17 cellular contexts compared by ENCODE assay signal in genomic region chrX:8906299-8906698, GRCh38.
DNase-seq lines count a peak whose midpoint lies in the region; ATAC-seq and TF ChIP-seq lines count a peak whose summit lies in the region.
"Had no signal": no experiment of that assay in that cellular context is flagged by ENCODE, and none has a peak within 500 bp of the region (broad histone marks: within the 10 kb centered on the region; RNA-seq: fewer than 3 reads in every experiment).

No MANE protein-coding gene starts in this region.

- no peaks in the 10 kb centered on the region for H3K27me3 ChIP-seq in gastroesophageal sphincter

- POLR2A ChIA-PET in GM10248 (lab: Yijun Ruan, JAX): no interaction called here

- TF ChIP-seq POLR2A in gastroesophageal sphincter (IDR thresholded peaks at IDR 0.05): no peak

- no peaks in the 10 kb centered on the region for H3K36me3 Mint-ChIP-seq in T-helper 17 cell (ENCODE audit: low read depth)
- H3K36me3 Mint-ChIP-seq: IgD-negative memory B cell had no signal

- no peaks in the 10 kb centered on the region for H3K4me1 ChIP-seq in gastroesophageal sphincter

- H3K4me3 Mint-ChIP-seq in T-helper 17 cell: peak overlapping the region; percentile 21
- H3K4me3 Mint-ChIP-seq: CD4-positive, alpha-beta T cell; GM23338; IgD-negative memory B cell had no signal

- no peaks in the 10 kb centered on the region for H3K9me3 ChIP-seq in T-helper 17 cell (ENCODE audit: control insufficient read depth, low read length, poor library complexity, severe bottlenecking)
- H3K9me3 ChIP-seq in gastroesophageal sphincter: no peaks in the 10 kb centered on the region

- no peak overlapping the region for H3K27ac Mint-ChIP-seq in T-helper 17 cell
- H3K27ac Mint-ChIP-seq: CD4-positive, alpha-beta T cell; GM23338; IgD-negative memory B cell had no signal

- H3K27me3 Mint-ChIP-seq in T-helper 17 cell: peaks cover 12% of the 10 kb centered on the region

- CTCF ChIA-PET in GM10248 (lab: Yijun Ruan, JAX): no interaction called here

- no peak for ATAC-seq in T-helper 17 cell
- peak; percentile 48 for ATAC-seq in gastroesophageal sphincter
- ATAC-seq in GM19324 (IDR thresholded peaks at IDR 0.05; ENCODE audit: low FRiP score, unreplicated experiment): no peak
- ATAC-seq: GM23338 had no signal

- TF ChIP-seq EP300 in gastroesophageal sphincter (IDR thresholded peaks at IDR 0.05): no peak

- no peak for TF ChIP-seq CTCF in gastroesophageal sphincter (IDR thresholded peaks at IDR 0.05)
- no peak for TF ChIP-seq CTCF in GM10248 (IDR thresholded peaks at IDR 0.05; ENCODE audit: control extremely low read depth, extremely low read depth, low read depth, missing control alignments)

- DNase-seq in AG08395 (ENCODE audit: low spot score): peak; percentile 5
- DNase-seq in AG20443 (ENCODE audit: low spot score): peak; percentile 25
- no peak for DNase-seq in T-helper 17 cell
- no peak for DNase-seq in GM10248 (ENCODE audit: extremely low spot score)
- no peak for DNase-seq in ecto neural progenitor cell (ENCODE audit: low spot score)
- no peak for DNase-seq in stimulated activated CD4-positive, alpha-beta T cell treated with anti-CD3 and anti-CD28 coated beads, Interleukin-1b, Interleukin-23, amount 100 ng/mL, for 48 hours
- DNase-seq: AML-193; C1 segment of cervical spinal cord; Calu3; CD4-positive, alpha-beta T cell; DMS 273 treated with DMSO at 0.1 percent for 48 hours; H7; KG1 had no signal

- no peak overlapping the region for H3K4me3 ChIP-seq in gastroesophageal sphincter
- H3K4me3 ChIP-seq: GM23338 had no signal

- 39 to 97% methylated on average over 4 to 5 of the region's 5 CpGs for WGBS in gastroesophageal sphincter (ENCODE audit: low coverage in 1 of 2), 2 donors

- no peak overlapping the region for H3K27ac ChIP-seq in gastroesophageal sphincter

- peaks cover 2% of the 10 kb centered on the region for H3K4me1 Mint-ChIP-seq in T-helper 17 cell
- H3K4me1 Mint-ChIP-seq: IgD-negative memory B cell had no signal

- no peaks in the 10 kb centered on the region for H3K36me3 ChIP-seq in gastroesophageal sphincter

Comparison
In these comparisons a context has a peak if more than half of its experiments do, and no peak if none do; other contexts are left out.
1. DNase-seq: peak in AG08395 (single experiment) and AG20443 (single experiment); none in T-helper 17 cell (0 of 3), GM10248 (single experiment), ecto neural progenitor cell (single experiment) and stimulated activated CD4-positive, alpha-beta T cell treated with anti-CD3 and anti-CD28 coated beads, Interleukin-1b, Interleukin-23, amount 100 ng/mL, for 48 hours (single experiment).